22 cellular contexts compared by ENCODE assay signal in the genomic region with DNA sequence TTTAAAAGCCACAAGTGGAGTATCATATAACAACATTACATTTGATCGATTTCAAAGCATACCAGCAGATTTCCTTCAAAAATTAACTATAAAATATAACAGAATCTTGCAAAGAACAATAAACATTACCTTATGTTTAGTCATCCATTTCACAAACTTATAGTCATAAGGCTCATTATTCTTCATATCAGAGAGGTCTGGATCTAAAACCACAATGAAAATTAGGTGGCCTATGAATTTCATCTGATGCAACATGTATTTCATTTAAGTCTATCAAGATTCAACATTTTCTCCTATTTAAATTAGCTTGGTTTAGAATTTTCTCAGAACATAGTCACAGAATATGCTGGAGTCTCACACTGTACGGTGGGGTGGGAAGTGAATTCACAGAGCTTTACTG. TPM values are rescaled to one million over a fixed set of nuclear protein-coding genes. Genes with fewer than 3 reads are reported as not detected.
DNase-seq lines count a peak whose midpoint lies in the region; ATAC-seq, FAIRE-seq and TF ChIP-seq lines count a peak whose summit lies in the region.
"Had no signal": no experiment of that assay in that cellular context is flagged by ENCODE, and none has a peak within 500 bp of the region (broad histone marks: within the 10 kb centered on the region; RNA-seq: fewer than 3 reads in every experiment).

No MANE protein-coding gene starts in this region.

- H3K27ac ChIP-seq in foreskin keratinocyte (no peak overlapping the region), psoas muscle (no peak overlapping the region)
- H3K27ac ChIP-seq: BLaER1 had no signal

- H3K27me3 ChIP-seq in bronchial epithelial cell (ENCODE audit: control insufficient read depth, insufficient read depth, low read length) (no peaks in the 10 kb centered on the region), foreskin keratinocyte (no peaks in the 10 kb centered on the region), psoas muscle (ENCODE audit: insufficient read depth in 3 of 3, low read length in 2 of 3) (no peaks in the 10 kb centered on the region)
- H3K27me3 ChIP-seq: BLaER1 had no signal

- no peak overlapping the region for H3K4me3 ChIP-seq in AG09309 (ENCODE audit: control insufficient read depth, low read depth, low read length)
- H3K4me3 ChIP-seq in bronchial epithelial cell (ENCODE audit: low read depth, low read length) = no peak overlapping the region
- no peak overlapping the region for H3K4me3 ChIP-seq in psoas muscle
- H3K4me3 ChIP-seq: BLaER1 had no signal

- H3K36me3 ChIP-seq in bronchial epithelial cell (ENCODE audit: control insufficient read depth, insufficient read depth, low read length) = peaks cover 4% of the 10 kb centered on the region
- H3K36me3 ChIP-seq in psoas muscle (ENCODE audit: insufficient read depth in 1 of 2, low read depth in 1 of 2) = peaks cover 3 to 61% of the 10 kb centered on the region in 2 donors

- 94 to 100% (median 95%) methylated on average over 2 of the region's 2 CpGs for WGBS in psoas muscle, 3 donors

- intact Hi-C loops in psoas muscle (cut with DNase I) = no loop called here

- DNase-seq in AG09309 (ENCODE audit: low read depth) = peak; percentile 2
- peak; percentile 21 for DNase-seq in LHCN-M2 (ENCODE audit: low read depth)
- DNase-seq in bronchial epithelial cell (ENCODE audit: low read depth) = peak; percentile 22
- DNase-seq in foreskin keratinocyte = peak; percentile 11 to 25
- no peak for DNase-seq in DMS153 treated with DMSO at 0.1 percent for 48 hours (lab: John Stamatoyannopoulos, UW; ENCODE audit: unreplicated experiment)
- DNase-seq in NCI-H2171 (lab: John Stamatoyannopoulos, UW) = no peak
- DNase-seq in psoas muscle = no peak
- DNase-seq in DMS153 (lab: John Stamatoyannopoulos, UW) = no peak
- DNase-seq: Caco-2; CD4-positive, alpha-beta T cell; DMS 273 treated with DMSO at 0.1 percent for 48 hours; GDM1; MV-4-11; NCI-H1105 treated with DMSO at 0.1 percent for 48 hours; NCI-H2029 treated with DMSO at 0.1 percent for 48 hours; NCI-H345; NCI-H524; NCI-H774; NK-92 treated with Interleukin-12 subunit alpha and Interleukin-12 subunit beta, amount 100 ng/mL, for 24 hours; SHP77 had no signal

- peak; percentile 28 for ATAC-seq in foreskin keratinocyte
- ATAC-seq in psoas muscle = no peak

- TF ChIP-seq CTCF in AG09309 (IDR thresholded peaks at IDR 0.05; ENCODE audit: control insufficient read depth, insufficient read depth, low read depth, low read length, missing control alignments) = no peak
- no peak for TF ChIP-seq CTCF in bronchial epithelial cell (IDR thresholded peaks at IDR 0.05; ENCODE audit: insufficient read depth, low read length, severe bottlenecking)
- no peak for TF ChIP-seq CTCF in foreskin keratinocyte (conservative IDR thresholded peaks at IDR 0.05)
- no peak for TF ChIP-seq CTCF in psoas muscle (IDR thresholded peaks at IDR 0.05)

- H3K4me1 ChIP-seq in foreskin keratinocyte (no peaks in the 10 kb centered on the region), psoas muscle (no peaks in the 10 kb centered on the region)
- H3K4me1 ChIP-seq: BLaER1, Caco-2 had no signal

- no peaks in the 10 kb centered on the region for H3K9me3 ChIP-seq in psoas muscle
- H3K9me3 ChIP-seq: Caco-2 had no signal

- no peak for FAIRE-seq in bronchial epithelial cell (lab: Jason Lieb, UNC)
- FAIRE-seq: H1 had no signal

RNA-seq across cellular contexts. Expression of a gene that starts 49.2 kb away (rescaled TPM):
- total RNA-seq in LHCN-M2 (2014; rRNA removed) (24.1 and 29.4 TPM in 2 replicates), bronchial epithelial cell (20.2 and 25.5 TPM in 2 replicates), foreskin keratinocyte (22.9 and 28.0 TPM in 2 replicates), psoas muscle (1 to 10 TPM; 5.7 to 6.7 (median 6.2) TPM)
- polyA plus RNA-seq in LHCN-M2 (2012) = 16.5 TPM
- polyA plus RNA-seq in foreskin keratinocyte (15.0 and 18.9 TPM in 2 replicates), psoas muscle (1 to 10 TPM; 3.8 to 7.6 (median 4.6) TPM)

RNA-seq across cellular contexts. Expression of a gene that starts 49.2 kb away (rescaled TPM):
- total RNA-seq in LHCN-M2 (2014; rRNA removed) (6.4 and 7.7 TPM in 2 replicates), bronchial epithelial cell (9.7 and 14.2 TPM in 2 replicates), foreskin keratinocyte (11.8 and 13.3 TPM in 2 replicates), psoas muscle (1 to 10 TPM; 5.0 to 7.2 (median 6.4) TPM)
- 2.4 TPM for polyA plus RNA-seq in LHCN-M2 (2012)
- polyA plus RNA-seq in foreskin keratinocyte (3.3 and 4.5 TPM in 2 replicates), psoas muscle (1 to 10 TPM; 2.3 to 5.3 (median 4.1) TPM)

RNA-seq across cellular contexts. Expression of a gene that starts 51.9 kb away (rescaled TPM):
- total RNA-seq in LHCN-M2 (2014; rRNA removed) = 36.1 and 44.9 TPM in 2 replicates
- polyA plus RNA-seq in LHCN-M2 (2012) = 18.2 TPM
- total RNA-seq in bronchial epithelial cell = 38.0 and 40.8 TPM in 2 replicates
- total RNA-seq in foreskin keratinocyte = 35.4 and 35.7 TPM in 2 replicates
- polyA plus RNA-seq in foreskin keratinocyte = 25.7 and 31.4 TPM in 2 replicates
- 10 to 100 TPM; 11.8 to 16.2 (median 14.2) TPM for total RNA-seq in psoas muscle
- 10 to 100 TPM; 15.4 to 23.3 (median 15.6) TPM for polyA plus RNA-seq in psoas muscle

Comparison
In these comparisons a context has a peak if more than half of its experiments do, and no peak if none do; other contexts are left out.
1. DNase-seq: peak in AG09309 (single experiment), LHCN-M2 (single experiment), bronchial epithelial cell (single experiment) and foreskin keratinocyte (2 of 2); none in DMS153 treated with DMSO at 0.1 percent for 48 hours (single experiment), NCI-H2171 (single experiment), psoas muscle (0 of 2) and DMS153 (single experiment).